1 cellular context compared by ENCODE assay signal in genomic region chr9:35929188-35929718, GRCh38.
TF ChIP-seq lines count a peak whose summit lies in the region.

No MANE protein-coding gene starts in this region.

TF ChIP-seq in liver, 16 proteins besides CTCF, POLR2A, EP300 and RAD21 (continued from another document):
- TF ChIP-seq FOXA2 (IDR thresholded peaks at IDR 0.05) (no peak), NR2F2 (IDR thresholded peaks at IDR 0.05) (peak; percentile 59)
